8 cellular contexts compared by ENCODE assay signal in genomic region chr22:24270556-24271405, GRCh38. TPM values are rescaled to one million over a fixed set of nuclear protein-coding genes. Genes with fewer than 3 reads are reported as not detected.
A peak's percentile ranks its signal among the peaks of the same experiment; 100 is the strongest.
DNase-seq lines count a peak whose midpoint lies in the region; ATAC-seq and TF ChIP-seq lines count a peak whose summit lies in the region.

Gene SPECC1L (plus strand): TSS chr22:24270831. CDS start chr22:24302232, 31,401 bp downstream.

- CTCF ChIA-PET in OCI-LY7 (lab: Charles Lee; ENCODE audit: unreplicated experiment), result interaction anchor here (0.7 kb wide), 1 partner anchor 413 kb away, joined by 3 read pairs; the partner anchor contains the start of gene SLC2A11

- peaks cover 48% of the 10 kb centered on the region for H3K79me2 ChIP-seq in OCI-LY7 (ENCODE audit: insufficient read depth, low read depth, low read length)

- POLR2A ChIA-PET in OCI-LY7 (lab: Charles Lee), result interaction anchor here (1.0 kb wide), 1 partner anchor 195 kb away, joined by 4 read pairs; no protein-coding TSS in a partner anchor

- H3K27ac ChIP-seq in OCI-LY7 (ENCODE audit: low read depth, low read length, poor library complexity, severe bottlenecking), result peak within 1 kb of the TSS; percentile 71

- H2AFZ ChIP-seq in OCI-LY7 (ENCODE audit: low read length), result peak within 1 kb of the TSS; percentile 86

- BruUV-seq in OCI-LY7 (replicated peaks; lab: Mats Ljungman, UMichigan), result no TSS peak

- peak within 1 kb of the TSS; percentile 86 for H3K4me2 ChIP-seq in OCI-LY7 (ENCODE audit: low read length)

- H3K9me2 ChIP-seq in OCI-LY7 (ENCODE audit: insufficient read depth, low read length), result no peaks in the 10 kb centered on the region

- ATAC-seq in GM21526 (IDR thresholded peaks at IDR 0.05; ENCODE audit: low FRiP score, unreplicated experiment) (peak; percentile 80), mucosa of descending colon (peak; percentile 99)

- intact Hi-C loops in OCI-LY7 (cut with micrococcal nuclease; ENCODE audit: unreplicated experiment), result loop anchor here (2.0 kb wide), 1 partner anchor 164 kb away; no protein-coding TSS in a partner anchor
- intact Hi-C loops in mucosa of descending colon (cut with DNase I, micrococcal nuclease), result no loop called here

- H3K36me3 ChIP-seq in OCI-LY7 (ENCODE audit: insufficient read depth, low read length), result peaks cover 5% of the 10 kb centered on the region
- H3K36me3 ChIP-seq in mucosa of descending colon (ENCODE audit: low read depth), result no peaks in the 10 kb centered on the region

- H3K9me3 ChIP-seq in OCI-LY7 (ENCODE audit: low read length), result no peaks in the 10 kb centered on the region
- no peaks in the 10 kb centered on the region for H3K9me3 ChIP-seq in mucosa of descending colon

- peaks cover 30% of the 10 kb centered on the region for H3K4me1 ChIP-seq in OCI-LY7 (ENCODE audit: insufficient read depth, low read length, poor library complexity, severe bottlenecking)
- H3K4me1 ChIP-seq in mucosa of descending colon (ENCODE audit: low read depth), result peaks cover 26% of the 10 kb centered on the region

- no peak for TF ChIP-seq CTCF in OCI-LY7 (conservative IDR thresholded peaks at IDR 0.05; ENCODE audit: low read length)
- peak; percentile 12 for TF ChIP-seq CTCF in mucosa of descending colon (IDR thresholded peaks at IDR 0.05)

- peaks cover 7% of the 10 kb centered on the region for H4K20me1 ChIP-seq in OCI-LY7 (ENCODE audit: insufficient read depth, low read length)

- H3K4me3 ChIP-seq in OCI-LY7 (ENCODE audit: low read depth, low read length, poor library complexity, severe bottlenecking) (peak within 1 kb of the TSS; percentile 95), mucosa of descending colon (peak within 1 kb of the TSS; percentile 97)

- DNase-seq in DMS 273 (lab: John Stamatoyannopoulos, UW; ENCODE audit: unreplicated experiment), result peak; percentile 92
- peak; percentile 98 for DNase-seq in HuH-7 (ENCODE audit: low spot score)
- peak; percentile 93 for DNase-seq in OCI-LY7 (ENCODE audit: low spot score)
- peak; percentile 89 for DNase-seq in activated T-cell treated with anti-CD3 and anti-CD28 coated beads for 1 hour (ENCODE audit: low read depth)
- peak; percentile 80 for DNase-seq in epidermal melanocyte (ENCODE audit: insufficient read length, low spot score)
- peak; percentile 93 to 96 (median 94) for DNase-seq in mucosa of descending colon
- DNase-seq in stimulated activated CD8-positive, alpha-beta memory T cell treated with anti-CD3 and anti-CD28 coated beads, Interleukin-4, amount 100 ng/mL, for 1 hour (ENCODE audit: low read depth in 2 of 2, low spot score in 1 of 2), result peak; percentile 79 to 82

RNA-seq across cellular contexts. Expression of gene SPECC1L, which starts in this region (rescaled TPM):
- total RNA-seq in OCI-LY7 (2014; rRNA removed; shearing (Covaris generic)), result 42.4 and 47.0 TPM in 2 replicates
- total RNA-seq in OCI-LY7 (2022), result 65.5 and 66.2 TPM in 2 replicates
- 100 to 1,000 TPM in 2 of 3 donors, 10 to 100 TPM in 1; 78.7 to 116 (median 105) TPM for total RNA-seq in mucosa of descending colon

Comparison
In these comparisons a context has a peak if more than half of its experiments do, and no peak if none do; other contexts are left out.
1. Peak in every context shown above with its lines: DNase-seq, ATAC-seq, H3K4me3 ChIP-seq and H3K27ac ChIP-seq.